In the genomic region with DNA sequence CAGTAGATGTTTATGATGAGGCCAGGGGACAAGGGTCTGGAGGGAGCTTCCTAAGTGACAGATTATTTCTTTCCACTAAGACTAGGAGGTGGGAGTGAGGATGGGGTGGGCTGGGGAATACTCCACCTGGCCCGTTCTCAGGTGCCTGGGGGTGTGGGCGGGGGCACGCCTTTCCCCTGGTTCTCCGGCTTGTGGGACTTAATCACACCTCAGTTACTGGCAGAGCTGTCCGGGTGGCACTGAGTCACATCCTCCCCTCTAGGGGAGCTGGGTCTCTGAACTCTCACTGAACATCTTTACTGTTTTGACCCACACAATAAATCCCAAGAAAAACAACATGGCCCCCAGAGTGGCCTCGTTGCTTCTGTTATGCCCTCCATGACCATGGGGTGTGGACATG, we compare ENCODE assay signal across 21 cellular contexts.
DNase-seq lines count a peak whose midpoint lies in the region; ATAC-seq lines count a peak whose summit lies in the region.
"Had no signal": no experiment of that assay in that cellular context is flagged by ENCODE, and none has a peak within 500 bp of the region (broad histone marks: within the 10 kb centered on the region; RNA-seq: fewer than 3 reads in every experiment).

No MANE protein-coding gene starts in this region.

- no peak for ATAC-seq in CD4-positive, CD25-positive, alpha-beta regulatory T cell (ENCODE audit: low read depth in 2 of 2)
- peak; percentile 47 to 56 for ATAC-seq in activated T-cell treated with anti-CD3 and anti-CD28 coated beads, Interleukin-2, amount 50 U/mL, for 72 hours (replicated peaks in 1 of 2)
- ATAC-seq in HG02759 (IDR thresholded peaks at IDR 0.05; ENCODE audit: unreplicated experiment) = no peak
- ATAC-seq: K562, left ventricle myocardium superior had no signal

- no peaks in the 10 kb centered on the region for H3K36me3 Mint-ChIP-seq in CD4-positive, CD25-positive, alpha-beta regulatory T cell
- H3K36me3 Mint-ChIP-seq in CD4-positive, alpha-beta memory T cell = no peaks in the 10 kb centered on the region
- peaks cover 0 to 2% of the 10 kb centered on the region in 2 donors for H3K36me3 Mint-ChIP-seq in activated T-cell treated with anti-CD3 and anti-CD28 coated beads, Interleukin-2, amount 50 U/mL, for 72 hours (ENCODE audit: insufficient read depth in 2 of 2)

- intact Hi-C loops in CD4-positive, alpha-beta memory T cell (cut with micrococcal nuclease) = no loop called here

- no peak overlapping the region for H3K27ac ChIP-seq in CD4-positive, CD25-positive, alpha-beta regulatory T cell (ENCODE audit: insufficient read depth, low read length, poor library complexity, severe bottlenecking)
- H3K27ac ChIP-seq in CD4-positive, alpha-beta memory T cell (ENCODE audit: low read depth, low read length) = no peak overlapping the region
- no peak overlapping the region for H3K27ac ChIP-seq in Karpas-422 (ENCODE audit: low read length)
- H3K27ac ChIP-seq: neutrophil, RWPE1 had no signal

- H3K27me3 ChIP-seq in CD4-positive, CD25-positive, alpha-beta regulatory T cell (ENCODE audit: control insufficient read depth, insufficient read depth, low read length) = no peaks in the 10 kb centered on the region
- H3K27me3 ChIP-seq in CD4-positive, alpha-beta memory T cell (ENCODE audit: insufficient read depth, low read length) = no peaks in the 10 kb centered on the region
- H3K27me3 ChIP-seq in Karpas-422 (ENCODE audit: low read length) = no peaks in the 10 kb centered on the region
- H3K27me3 ChIP-seq: neutrophil had no signal

- H3K27me3 Mint-ChIP-seq in CD4-positive, CD25-positive, alpha-beta regulatory T cell = no peaks in the 10 kb centered on the region
- peaks cover 0 to 2% of the 10 kb centered on the region in 2 donors for H3K27me3 Mint-ChIP-seq in CD4-positive, alpha-beta memory T cell
- peaks cover 10% of the 10 kb centered on the region for H3K27me3 Mint-ChIP-seq in activated T-cell treated with anti-CD3 and anti-CD28 coated beads, Interleukin-2, amount 50 U/mL, for 72 hours (ENCODE audit: low read depth)

- H3K79me2 ChIP-seq in Karpas-422 (ENCODE audit: low read length) = no peaks in the 10 kb centered on the region

- no peak overlapping the region for H3K4me2 ChIP-seq in Karpas-422 (ENCODE audit: low read depth, low read length, poor library complexity, severe bottlenecking)

- H4K20me1 ChIP-seq in Karpas-422 (ENCODE audit: insufficient read depth, low read depth, low read length) = no peaks in the 10 kb centered on the region

- H3K9me3 ChIP-seq in CD4-positive, CD25-positive, alpha-beta regulatory T cell (ENCODE audit: control insufficient read depth in 2 of 2, low read length in 2 of 2) = no peaks in the 10 kb centered on the region
- H3K9me3 ChIP-seq in CD4-positive, alpha-beta memory T cell (ENCODE audit: control insufficient read depth in 1 of 2, low read length in 2 of 2) = no peaks in the 10 kb centered on the region
- H3K9me3 ChIP-seq in Karpas-422 (ENCODE audit: low read length) = no peaks in the 10 kb centered on the region
- H3K9me3 ChIP-seq: neutrophil had no signal

- H3K4me1 Mint-ChIP-seq in CD4-positive, CD25-positive, alpha-beta regulatory T cell = peaks cover 19 to 64% (median 53%) of the 10 kb centered on the region in 4 donors
- peaks cover 55 to 74% (median 59%) of the 10 kb centered on the region in 4 donors for H3K4me1 Mint-ChIP-seq in CD4-positive, alpha-beta memory T cell
- H3K4me1 Mint-ChIP-seq in activated T-cell treated with anti-CD3 and anti-CD28 coated beads, Interleukin-2, amount 50 U/mL, for 72 hours (ENCODE audit: low read depth) = peaks cover 100% of the 10 kb centered on the region

- H3K9ac ChIP-seq in Karpas-422 (ENCODE audit: low read length) = no peak overlapping the region

- H3K4me3 ChIP-seq in CD4-positive, CD25-positive, alpha-beta regulatory T cell (ENCODE audit: low read depth, low read length) = no peak overlapping the region
- no peak overlapping the region for H3K4me3 ChIP-seq in CD4-positive, alpha-beta memory T cell (ENCODE audit: low read length in 2 of 2)
- H3K4me3 ChIP-seq in Karpas-422 (ENCODE audit: low read length) = no peak overlapping the region
- H3K4me3 ChIP-seq: K562 had no signal

- POLR2A ChIA-PET in CD4-positive, alpha-beta memory T cell (lab: Charles Lee; ENCODE audit: partially characterized antibody) = interaction anchor here (0.8 to 9.0 kb wide), 6 partner anchors 11 to 350 kb away, joined by 3 to 146 read pairs (median 26); partner anchors contain the start of gene MAF

- no peaks in the 10 kb centered on the region for H3K9me3 Mint-ChIP-seq in CD4-positive, CD25-positive, alpha-beta regulatory T cell
- H3K9me3 Mint-ChIP-seq in CD4-positive, alpha-beta memory T cell = no peaks in the 10 kb centered on the region
- H3K9me3 Mint-ChIP-seq in activated T-cell treated with anti-CD3 and anti-CD28 coated beads, Interleukin-2, amount 50 U/mL, for 72 hours = peaks cover 2 to 3% of the 10 kb centered on the region in 2 donors

- peak overlapping the region; percentile 65 to 91 (median 90) for H3K27ac Mint-ChIP-seq in CD4-positive, CD25-positive, alpha-beta regulatory T cell
- H3K27ac Mint-ChIP-seq in CD4-positive, alpha-beta memory T cell = peak overlapping the region; percentile 31 to 96 (median 69)
- H3K27ac Mint-ChIP-seq in activated T-cell treated with anti-CD3 and anti-CD28 coated beads, Interleukin-2, amount 50 U/mL, for 72 hours = peak overlapping the region; percentile 85

- DNase-seq in CD4-positive, CD25-positive, alpha-beta regulatory T cell = no peak
- no peak for DNase-seq in CD4-positive, alpha-beta memory T cell
- peak; percentile 74 to 81 for DNase-seq in activated T-cell treated with anti-CD3 and anti-CD28 coated beads, Interleukin-2, amount 50 U/mL, for 72 hours
- peak; percentile 84 for DNase-seq in stimulated activated CD4-positive, alpha-beta T cell treated with anti-CD3 and anti-CD28 coated beads, Interleukin-1b, Interleukin-23, amount 100 ng/mL, for 48 hours
- DNase-seq in Karpas-422 = no peak
- no peak for DNase-seq in NCI-H1092 treated with DMSO at 0.1 percent for 48 hours (lab: John Stamatoyannopoulos, UW)
- DNase-seq: aorta; cerebellar nuclear complex; DMS 273 treated with DMSO at 0.1 percent for 48 hours; effector CD8-positive, alpha-beta T cell; GDM1; HCEC 1CT; left ventricle myocardium superior; MV-4-11; NCI-H187 treated with DMSO at 0.1 percent for 48 hours; NCI-H446 treated with DMSO at 0.1 percent for 48 hours; retina had no signal

- no peaks in the 10 kb centered on the region for H3K36me3 ChIP-seq in CD4-positive, CD25-positive, alpha-beta regulatory T cell (ENCODE audit: control insufficient read depth, insufficient read depth, low read length)
- no peaks in the 10 kb centered on the region for H3K36me3 ChIP-seq in CD4-positive, alpha-beta memory T cell (ENCODE audit: insufficient read depth, low read length)
- H3K36me3 ChIP-seq in Karpas-422 (ENCODE audit: insufficient read depth, low read length) = no peaks in the 10 kb centered on the region
- H3K36me3 ChIP-seq: neutrophil had no signal

- H3K4me1 ChIP-seq in CD4-positive, CD25-positive, alpha-beta regulatory T cell (ENCODE audit: control insufficient read depth, insufficient read depth, low read length, poor library complexity, severe bottlenecking) = peaks cover 54% of the 10 kb centered on the region
- peaks cover 62% of the 10 kb centered on the region for H3K4me1 ChIP-seq in CD4-positive, alpha-beta memory T cell (ENCODE audit: insufficient read depth, low read length)
- no peaks in the 10 kb centered on the region for H3K4me1 ChIP-seq in Karpas-422 (ENCODE audit: low read length)

- CTCF ChIA-PET in CD4-positive, alpha-beta memory T cell (lab: Charles Lee; ENCODE audit: partially characterized antibody) = interaction anchor here (1.4 to 8.7 kb wide), 3 partner anchors 12 to 332 kb away, joined by 4 to 109 read pairs (median 28); partner anchors contain the start of gene MAF

- no peaks in the 10 kb centered on the region for H3K9me2 ChIP-seq in Karpas-422 (replicated peaks; ENCODE audit: insufficient read depth, low read length)

- no peak overlapping the region for H2AFZ ChIP-seq in Karpas-422 (ENCODE audit: low read length)

- peak overlapping the region in 1 of 4 donors; percentile 59 for H3K4me3 Mint-ChIP-seq in CD4-positive, CD25-positive, alpha-beta regulatory T cell
- peak overlapping the region in 7 of 8 donors; percentile 25 to 88 (median 69) for H3K4me3 Mint-ChIP-seq in CD4-positive, alpha-beta memory T cell
- H3K4me3 Mint-ChIP-seq in activated T-cell treated with anti-CD3 and anti-CD28 coated beads, Interleukin-2, amount 50 U/mL, for 72 hours = peak overlapping the region; percentile 80 to 82

Comparison
In these comparisons a context has a peak if more than half of its experiments do, and no peak if none do; other contexts are left out.
1. ATAC-seq: peak in activated T-cell treated with anti-CD3 and anti-CD28 coated beads, Interleukin-2, amount 50 U/mL, for 72 hours (2 of 2); none in CD4-positive, CD25-positive, alpha-beta regulatory T cell (0 of 2) and HG02759 (single experiment).
2. DNase-seq: peak in activated T-cell treated with anti-CD3 and anti-CD28 coated beads, Interleukin-2, amount 50 U/mL, for 72 hours (2 of 2) and stimulated activated CD4-positive, alpha-beta T cell treated with anti-CD3 and anti-CD28 coated beads, Interleukin-1b, Interleukin-23, amount 100 ng/mL, for 48 hours (single experiment); none in CD4-positive, CD25-positive, alpha-beta regulatory T cell (0 of 3), CD4-positive, alpha-beta memory T cell (0 of 5), Karpas-422 (single experiment) and NCI-H1092 treated with DMSO at 0.1 percent for 48 hours (single experiment).
3. Peak in every context shown above with its lines, with median percentiles within 50 percentile points of each other: H3K27ac Mint-ChIP-seq.